Comparison of ENCODE assay signal across 17 cellular contexts in genomic region chr1:56491441-56491840, GRCh38.
A peak's percentile ranks its signal among the peaks of the same experiment; 100 is the strongest.
DNase-seq lines count a peak whose midpoint lies in the region; ATAC-seq and TF ChIP-seq lines count a peak whose summit lies in the region.
"Had no signal": no experiment of that assay in that cellular context is flagged by ENCODE, and none has a peak within 500 bp of the region (broad histone marks: within the 10 kb centered on the region; RNA-seq: fewer than 3 reads in every experiment).

No MANE protein-coding gene starts in this region.

- no peak overlapping the region for H2BK12ac ChIP-seq in mesenchymal stem cell (ENCODE audit: low read length in 2 of 2)

- no peak overlapping the region for H2AFZ ChIP-seq in ACC112 (ENCODE audit: low read length, unreplicated experiment)
- no peak overlapping the region for H2AFZ ChIP-seq in mesenchymal stem cell (ENCODE audit: low read depth, low read length)

- H3K4me1 ChIP-seq in ACC112 (ENCODE audit: control insufficient read depth, insufficient read depth, low read length, unreplicated experiment): peaks cover 22% of the 10 kb centered on the region
- H3K4me1 ChIP-seq in lower lobe of right lung: peaks cover 35% of the 10 kb centered on the region
- no peaks in the 10 kb centered on the region for H3K4me1 ChIP-seq in mesenchymal stem cell (ENCODE audit: control insufficient read depth, insufficient read depth, low read depth, low read length)

- intact Hi-C loops in lower lobe of right lung (cut with DNase I): no loop called here

- H3K27me3 ChIP-seq in ACC112 (ENCODE audit: insufficient read depth, low read length) (no peaks in the 10 kb centered on the region), lower lobe of right lung (ENCODE audit: low read depth) (no peaks in the 10 kb centered on the region), WERI-Rb-1 (ENCODE audit: insufficient read depth, low read depth, severe bottlenecking) (no peaks in the 10 kb centered on the region), mesenchymal stem cell (ENCODE audit: control insufficient read depth in 1 of 2, insufficient read depth in 1 of 2, low read length in 2 of 2) (no peaks in the 10 kb centered on the region)

- no peak overlapping the region for H3K9ac ChIP-seq in mesenchymal stem cell (ENCODE audit: low read length)

- no peak overlapping the region for H2BK5ac ChIP-seq in mesenchymal stem cell (ENCODE audit: low read depth, low read length, poor library complexity, severe bottlenecking)

- no peak overlapping the region for H2AK5ac ChIP-seq in mesenchymal stem cell (ENCODE audit: low read length, severe bottlenecking)

- no peaks in the 10 kb centered on the region for H3K9me3 ChIP-seq in lower lobe of right lung
- H3K9me3 ChIP-seq in WERI-Rb-1 (ENCODE audit: severe bottlenecking): no peaks in the 10 kb centered on the region
- H3K9me3 ChIP-seq in mesenchymal stem cell (ENCODE audit: control insufficient read depth, low read length): no peaks in the 10 kb centered on the region

- no peak overlapping the region for H3K14ac ChIP-seq in mesenchymal stem cell (ENCODE audit: low read length in 2 of 2)

- H3K4ac ChIP-seq in mesenchymal stem cell (ENCODE audit: low read depth in 1 of 2, low read length in 2 of 2): no peak overlapping the region

- H2BK120ac ChIP-seq in mesenchymal stem cell (ENCODE audit: low read depth, low read length): no peak overlapping the region

- H4K8ac ChIP-seq in mesenchymal stem cell (ENCODE audit: low read length): no peak overlapping the region

- H3K4me2 ChIP-seq in mesenchymal stem cell (ENCODE audit: low read length, poor library complexity, severe bottlenecking): no peak overlapping the region

- no peak for TF ChIP-seq POLR2A in GM18505 (IDR thresholded peaks at IDR 0.05; ENCODE audit: borderline replicate concordance, extremely low read depth, insufficient read depth, insufficient read length)

- no peaks in the 10 kb centered on the region for H3K79me1 ChIP-seq in mesenchymal stem cell (replicated peaks; ENCODE audit: low read length, poor library complexity, severe bottlenecking)

- no peak overlapping the region for H3K23ac ChIP-seq in mesenchymal stem cell (ENCODE audit: low read length in 2 of 2)

- no peak overlapping the region for H2BK15ac ChIP-seq in mesenchymal stem cell (ENCODE audit: low read depth, poor library complexity, severe bottlenecking)

- no peak overlapping the region for H4K91ac ChIP-seq in mesenchymal stem cell (ENCODE audit: low read length)

- peak overlapping the region; percentile 48 for H3K27ac ChIP-seq in ACC112 (ENCODE audit: low read depth, low read length)
- no peak overlapping the region for H3K27ac ChIP-seq in lower lobe of right lung
- no peak overlapping the region for H3K27ac ChIP-seq in WERI-Rb-1
- H3K27ac ChIP-seq in mesenchymal stem cell (ENCODE audit: low read length, poor library complexity, severe bottlenecking): no peak overlapping the region
- H3K27ac ChIP-seq: epithelial cell of prostate had no signal

- peak; percentile 56 for DNase-seq in LHCN-M2 (ENCODE audit: low read depth)
- DNase-seq in lower lobe of right lung: no peak
- DNase-seq in WERI-Rb-1: no peak
- DNase-seq in mesenchymal stem cell: no peak
- DNase-seq: ACHN; activated CD4-positive, alpha-beta T cell treated with anti-CD3 and anti-CD28 coated beads, Interleukin-2, amount 50 U/mL, for 48 hours; activated effector memory CD4-positive, alpha-beta T cell treated with anti-CD3 and anti-CD28 coated beads, Interleukin-2, amount 50 U/mL, for 16 hours; DND-41; NCI-H1092; NCI-H446; stimulated activated CD4-positive, alpha-beta T cell treated with anti-CD3 and anti-CD28 coated beads, Interleukin-12 subunit alpha, Interleukin-12 subunit beta, amount 100 ng/mL, for 4 hours; T-helper 2 cell had no signal

- WGBS in mesenchymal stem cell: 65% methylated on average over 5 of the region's 5 CpGs

- ATAC-seq in esophagus mucosa (peak; percentile 50), lower lobe of right lung (peak; percentile 22 to 59), HG03139 (IDR thresholded peaks at IDR 0.05; ENCODE audit: unreplicated experiment) (no peak), GM18505 (IDR thresholded peaks at IDR 0.05; ENCODE audit: unreplicated experiment) (no peak)

- no peaks in the 10 kb centered on the region for H3K79me2 ChIP-seq in ACC112 (ENCODE audit: control insufficient read depth, insufficient read depth, low read length, unreplicated experiment)

- H3K4me3 ChIP-seq in ACC112 (ENCODE audit: low read depth, low read length) (no peak overlapping the region), lower lobe of right lung (no peak overlapping the region), WERI-Rb-1 (ENCODE audit: low read depth, low read length) (no peak overlapping the region), mesenchymal stem cell (ENCODE audit: insufficient read depth in 1 of 2, low read depth in 1 of 2, low read length in 2 of 2) (no peak overlapping the region)

- H3K36me3 ChIP-seq in ACC112 (ENCODE audit: insufficient read depth, low read length) (peaks cover 25% of the 10 kb centered on the region), lower lobe of right lung (peaks cover 25% of the 10 kb centered on the region), WERI-Rb-1 (no peaks in the 10 kb centered on the region), mesenchymal stem cell (ENCODE audit: control insufficient read depth in 1 of 2, insufficient read depth in 2 of 2, low read depth in 1 of 2, low read length in 2 of 2) (peaks cover 0 to 41% of the 10 kb centered on the region in 2 experiments)

- TF ChIP-seq CTCF in lower lobe of right lung (IDR thresholded peaks at IDR 0.05) (no peak), WERI-Rb-1 (IDR thresholded peaks at IDR 0.05; ENCODE audit: low read depth, low read length) (no peak)

- H3K18ac ChIP-seq in mesenchymal stem cell (ENCODE audit: low read depth in 1 of 2, low read length in 2 of 2): no peak overlapping the region

Comparison
In these comparisons a context has a peak if more than half of its experiments do, and no peak if none do; other contexts are left out.
1. ATAC-seq: peak in esophagus mucosa (single experiment) and lower lobe of right lung (2 of 2); none in HG03139 (single experiment) and GM18505 (single experiment).